Comparison of ENCODE assay signal across 1 cellular context in the genomic region with DNA sequence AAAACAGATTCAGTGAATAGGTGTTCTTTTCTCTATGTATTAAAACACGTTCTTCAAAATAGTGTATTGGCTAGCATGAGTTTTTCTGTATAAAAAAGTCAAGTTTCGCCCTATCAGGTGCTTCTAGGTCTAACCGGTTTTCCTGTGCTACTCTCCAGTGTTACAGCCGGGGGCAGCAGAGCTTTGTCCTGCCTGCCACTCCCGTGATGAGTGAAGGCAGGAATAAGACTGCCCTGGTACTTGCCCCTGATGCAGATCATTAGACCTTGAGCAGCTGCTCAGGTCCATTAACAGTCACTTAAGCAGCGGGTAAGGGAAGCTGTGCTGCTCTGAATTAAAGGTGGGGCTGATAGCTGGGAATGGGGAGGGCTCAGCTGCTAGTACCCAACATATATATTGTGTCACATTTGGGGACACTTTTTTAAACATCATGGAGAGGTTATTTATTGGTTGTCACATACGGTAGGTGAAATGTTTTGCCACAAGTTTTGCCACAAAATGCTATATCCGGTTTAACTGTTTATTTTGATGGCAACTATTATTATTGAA.
TF ChIP-seq lines count a peak whose summit lies in the region.

No MANE protein-coding gene starts in this region.

TF ChIP-seq in SK-N-SH, 30 proteins besides CTCF, POLR2A, EP300 and RAD21 (continued from another document):
- TF ChIP-seq, protein P1, sequence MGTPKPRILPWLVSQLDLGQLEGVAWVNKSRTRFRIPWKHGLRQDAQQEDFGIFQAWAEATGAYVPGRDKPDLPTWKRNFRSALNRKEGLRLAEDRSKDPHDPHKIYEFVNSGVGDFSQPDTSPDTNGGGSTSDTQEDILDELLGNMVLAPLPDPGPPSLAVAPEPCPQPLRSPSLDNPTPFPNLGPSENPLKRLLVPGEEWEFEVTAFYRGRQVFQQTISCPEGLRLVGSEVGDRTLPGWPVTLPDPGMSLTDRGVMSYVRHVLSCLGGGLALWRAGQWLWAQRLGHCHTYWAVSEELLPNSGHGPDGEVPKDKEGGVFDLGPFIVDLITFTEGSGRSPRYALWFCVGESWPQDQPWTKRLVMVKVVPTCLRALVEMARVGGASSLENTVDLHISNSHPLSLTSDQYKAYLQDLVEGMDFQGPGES (IDR thresholded peaks at IDR 0.05; ENCODE audit: low read depth, low read length), result no peak
- TF ChIP-seq FOXM1 (IDR thresholded peaks at IDR 0.05; ENCODE audit: low read depth) (no peak), SIN3A (IDR thresholded peaks at IDR 0.05; ENCODE audit: borderline replicate concordance, low read depth, low read length) (no peak), TCF12 (IDR thresholded peaks at IDR 0.05) (no peak), YY1 (IDR thresholded peaks at IDR 0.05; ENCODE audit: low read depth) (no peak), TAF1 (IDR thresholded peaks at IDR 0.05; ENCODE audit: borderline replicate concordance, low read depth, low read length) (no peak), GABPA (IDR thresholded peaks at IDR 0.05; ENCODE audit: low read depth) (no peak), NFIC (IDR thresholded peaks at IDR 0.05; ENCODE audit: borderline replicate concordance) (no peak), FOXJ3 (CRISPR knock-in tag; IDR thresholded peaks at IDR 0.05) (no peak)
- TF ChIP-seq, protein P2, sequence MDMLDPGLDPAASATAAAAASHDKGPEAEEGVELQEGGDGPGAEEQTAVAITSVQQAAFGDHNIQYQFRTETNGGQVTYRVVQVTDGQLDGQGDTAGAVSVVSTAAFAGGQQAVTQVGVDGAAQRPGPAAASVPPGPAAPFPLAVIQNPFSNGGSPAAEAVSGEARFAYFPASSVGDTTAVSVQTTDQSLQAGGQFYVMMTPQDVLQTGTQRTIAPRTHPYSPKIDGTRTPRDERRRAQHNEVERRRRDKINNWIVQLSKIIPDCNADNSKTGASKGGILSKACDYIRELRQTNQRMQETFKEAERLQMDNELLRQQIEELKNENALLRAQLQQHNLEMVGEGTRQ (IDR thresholded peaks at IDR 0.05; ENCODE audit: borderline replicate concordance, low read depth, low read length), result no peak
- TF ChIP-seq, protein P3, sequence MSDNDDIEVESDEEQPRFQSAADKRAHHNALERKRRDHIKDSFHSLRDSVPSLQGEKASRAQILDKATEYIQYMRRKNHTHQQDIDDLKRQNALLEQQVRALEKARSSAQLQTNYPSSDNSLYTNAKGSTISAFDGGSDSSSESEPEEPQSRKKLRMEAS (IDR thresholded peaks at IDR 0.05; ENCODE audit: low read depth), result no peak
- TF ChIP-seq, protein P4, sequence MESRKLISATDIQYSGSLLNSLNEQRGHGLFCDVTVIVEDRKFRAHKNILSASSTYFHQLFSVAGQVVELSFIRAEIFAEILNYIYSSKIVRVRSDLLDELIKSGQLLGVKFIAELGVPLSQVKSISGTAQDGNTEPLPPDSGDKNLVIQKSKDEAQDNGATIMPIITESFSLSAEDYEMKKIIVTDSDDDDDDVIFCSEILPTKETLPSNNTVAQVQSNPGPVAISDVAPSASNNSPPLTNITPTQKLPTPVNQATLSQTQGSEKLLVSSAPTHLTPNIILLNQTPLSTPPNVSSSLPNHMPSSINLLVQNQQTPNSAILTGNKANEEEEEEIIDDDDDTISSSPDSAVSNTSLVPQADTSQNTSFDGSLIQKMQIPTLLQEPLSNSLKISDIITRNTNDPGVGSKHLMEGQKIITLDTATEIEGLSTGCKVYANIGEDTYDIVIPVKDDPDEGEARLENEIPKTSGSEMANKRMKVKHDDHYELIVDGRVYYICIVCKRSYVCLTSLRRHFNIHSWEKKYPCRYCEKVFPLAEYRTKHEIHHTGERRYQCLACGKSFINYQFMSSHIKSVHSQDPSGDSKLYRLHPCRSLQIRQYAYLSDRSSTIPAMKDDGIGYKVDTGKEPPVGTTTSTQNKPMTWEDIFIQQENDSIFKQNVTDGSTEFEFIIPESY (IDR thresholded peaks at IDR 0.05; ENCODE audit: borderline replicate concordance, low read depth), result no peak
- TF ChIP-seq, protein P5, sequence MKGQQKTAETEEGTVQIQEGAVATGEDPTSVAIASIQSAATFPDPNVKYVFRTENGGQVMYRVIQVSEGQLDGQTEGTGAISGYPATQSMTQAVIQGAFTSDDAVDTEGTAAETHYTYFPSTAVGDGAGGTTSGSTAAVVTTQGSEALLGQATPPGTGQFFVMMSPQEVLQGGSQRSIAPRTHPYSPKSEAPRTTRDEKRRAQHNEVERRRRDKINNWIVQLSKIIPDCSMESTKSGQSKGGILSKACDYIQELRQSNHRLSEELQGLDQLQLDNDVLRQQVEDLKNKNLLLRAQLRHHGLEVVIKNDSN (IDR thresholded peaks at IDR 0.05; ENCODE audit: borderline replicate concordance, low read depth), result no peak
TF ChIP-seq in SK-N-SH: peak in this region for 0.
